Comparison of ENCODE assay signal across 28 cellular contexts in genomic region chr12:14612250-14612649, GRCh38. TPM values are rescaled to one million over a fixed set of nuclear protein-coding genes. Genes with fewer than 3 reads are reported as not detected.
"Had no signal": no experiment of that assay in that cellular context is flagged by ENCODE, and none has a peak within 500 bp of the region (broad histone marks: within the 10 kb centered on the region; RNA-seq: fewer than 3 reads in every experiment).

No MANE protein-coding gene starts in this region.

- H3K9me3 ChIP-seq: ovary had no signal

- ATAC-seq: activated T-cell treated with anti-CD3 and anti-CD28 coated beads, Interleukin-2, amount 50 U/mL, for 4 hours; activated T-helper 17 cell treated with anti-CD3 and anti-CD28 coated beads, Interleukin-2, amount 50 U/mL, for 72 hours; naive thymus-derived CD4-positive, alpha-beta T cell; T-helper 17 cell had no signal

- H3K27ac Mint-ChIP-seq: activated CD4-positive, alpha-beta memory T cell treated with anti-CD3 and anti-CD28 coated beads, Interleukin-2, amount 10 ng/mL, durations not matched to agents 7 days and 5 days; activated CD4-positive, alpha-beta T cell treated with anti-CD3 and anti-CD28 coated beads, Interleukin-2, amount 10 ng/mL, durations not matched to agents 24 days and 14 days; activated T-helper 17 cell treated with anti-CD3 and anti-CD28 coated beads, Interleukin-2, amount 50 U/mL, for 72 hours; dendritic cell treated with granulocyte-macrophage colony-stimulating factor and Interleukin-4, amounts not matched to agents 40 ng/mL and 50 ng/mL, for 4 days; endodermal cell; naive thymus-derived CD4-positive, alpha-beta T cell; progenitor cell of endocrine pancreas; T-helper 17 cell had no signal

- H3K27me3 Mint-ChIP-seq: dendritic cell treated with granulocyte-macrophage colony-stimulating factor and Interleukin-4, amounts not matched to agents 40 ng/mL and 50 ng/mL, for 4 days; progenitor cell of endocrine pancreas had no signal

- H3K4me2 ChIP-seq: smooth muscle cell had no signal

- H3K4me1 Mint-ChIP-seq: activated CD4-positive, alpha-beta memory T cell treated with anti-CD3 and anti-CD28 coated beads, Interleukin-2, amount 10 ng/mL, durations not matched to agents 7 days and 5 days; activated T-helper 17 cell treated with anti-CD3 and anti-CD28 coated beads, Interleukin-2, amount 50 U/mL, for 72 hours; endodermal cell; T-helper 17 cell had no signal

- H3K27me3 ChIP-seq: brain microvascular endothelial cell, esophagus muscularis mucosa, ovary, sigmoid colon, suprapubic skin, tibial artery had no signal

- H3K36me3 ChIP-seq: brain microvascular endothelial cell, esophagus muscularis mucosa, ovary, sigmoid colon, suprapubic skin, tibial artery, WERI-Rb-1 had no signal

- H3K4me3 ChIP-seq: esophagus muscularis mucosa, lung, ovary, sigmoid colon, smooth muscle cell, suprapubic skin, tibial artery had no signal

- H3K27ac ChIP-seq: brain microvascular endothelial cell, esophagus muscularis mucosa, ovary, suprapubic skin, tibial artery, WERI-Rb-1 had no signal

- DNase-seq: activated CD4-positive, alpha-beta memory T cell treated with anti-CD3 and anti-CD28 coated beads, Interleukin-2, amount 10 ng/mL, durations not matched to agents 7 days and 5 days; activated CD4-positive, alpha-beta T cell treated with anti-CD3 and anti-CD28 coated beads, Interleukin-2, amount 10 ng/mL, durations not matched to agents 24 days and 14 days; activated CD4-positive, CD25-positive, alpha-beta regulatory T cell treated with anti-CD3 and anti-CD28 coated beads, Interleukin-2, amount 50 U/mL, for 72 hours; activated gamma-delta T cell treated with Interleukin-2 at 50 U/mL for 16 hours; activated naive CD4-positive, alpha-beta T cell treated with anti-CD3 and anti-CD28 coated beads, Interleukin-2, amount 50 U/mL, for 16 hours; activated T-cell treated with anti-CD3 and anti-CD28 coated beads, Interleukin-2, amount 50 U/mL, for 4 hours; amniotic stem cell; brain microvascular endothelial cell; central memory CD4-positive, alpha-beta T cell; endodermal cell; foreskin melanocyte; glutamatergic neuron; naive thymus-derived CD4-positive, alpha-beta T cell; ovary; sigmoid colon; stimulated activated CD4-positive, alpha-beta T cell treated with anti-CD3 and anti-CD28 coated beads, Interleukin-2, amount 100 ng/mL, for 24 hours; stimulated activated naive CD4-positive, alpha-beta T cell; T-helper 17 cell; T1000; tibial artery; WERI-Rb-1 had no signal

- H3K4me3 Mint-ChIP-seq: activated CD4-positive, alpha-beta memory T cell treated with anti-CD3 and anti-CD28 coated beads, Interleukin-2, amount 10 ng/mL, durations not matched to agents 7 days and 5 days; activated CD4-positive, alpha-beta T cell treated with anti-CD3 and anti-CD28 coated beads, Interleukin-2, amount 10 ng/mL, durations not matched to agents 24 days and 14 days; activated T-cell treated with anti-CD3 and anti-CD28 coated beads, Interleukin-2, amount 50 U/mL, for 4 hours; activated T-helper 17 cell treated with anti-CD3 and anti-CD28 coated beads, Interleukin-2, amount 50 U/mL, for 72 hours; dendritic cell treated with granulocyte-macrophage colony-stimulating factor and Interleukin-4, amounts not matched to agents 40 ng/mL and 50 ng/mL, for 4 days; endodermal cell; naive thymus-derived CD4-positive, alpha-beta T cell; T-helper 17 cell had no signal

RNA-seq across cellular contexts. Expression of gene PLBD1, which starts 44.6 kb away (rescaled TPM):
- total RNA-seq: activated CD4-positive, alpha-beta memory T cell treated with anti-CD3 and anti-CD28 coated beads, Interleukin-2, amount 10 ng/mL, durations not matched to agents 7 days and 5 days; activated CD4-positive, alpha-beta T cell treated with anti-CD3 and anti-CD28 coated beads, Interleukin-2, amount 10 ng/mL, durations not matched to agents 24 days and 14 days; activated T-helper 17 cell treated with anti-CD3 and anti-CD28 coated beads, Interleukin-2, amount 50 U/mL, for 72 hours had no signal
